Comparison of ENCODE assay signal across 1 cellular context in the genomic region with DNA sequence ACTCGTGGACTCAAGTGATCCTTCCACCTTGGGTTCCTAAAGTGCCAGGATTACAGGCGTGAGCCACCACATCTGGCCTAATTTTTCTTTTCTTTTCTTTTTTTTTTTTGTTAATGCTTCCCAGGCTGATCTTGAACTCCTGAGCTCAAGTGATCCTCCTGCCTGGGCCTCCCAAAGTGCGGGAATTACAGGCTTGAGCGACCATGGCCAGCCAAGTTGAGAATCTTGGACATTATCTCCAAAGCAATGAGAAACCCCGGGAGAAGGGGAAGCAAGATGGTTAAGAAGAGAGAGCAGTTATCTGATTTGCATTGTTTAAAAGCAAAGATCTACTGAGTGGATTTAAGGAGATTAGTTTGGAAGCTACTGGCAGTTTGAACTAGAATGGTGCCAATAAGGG.
TF ChIP-seq lines count a peak whose summit lies in the region.

No MANE protein-coding gene starts in this region.

TF ChIP-seq in GM23338, 12 proteins besides CTCF, POLR2A, EP300 and RAD21:
- no peak for TF ChIP-seq POLR2AphosphoS5 (IDR thresholded peaks at IDR 0.05; ENCODE audit: low read depth)
- no peak for TF ChIP-seq ZNF331 (CRISPR knock-in tag; IDR thresholded peaks at IDR 0.05; ENCODE audit: low read depth)
- TF ChIP-seq EZH2 (IDR thresholded peaks at IDR 0.05; ENCODE audit: low read depth, unreplicated experiment): no peak
- no peak for TF ChIP-seq JUNB (IDR thresholded peaks at IDR 0.05; ENCODE audit: unreplicated experiment)
- TF ChIP-seq, protein P1, sequence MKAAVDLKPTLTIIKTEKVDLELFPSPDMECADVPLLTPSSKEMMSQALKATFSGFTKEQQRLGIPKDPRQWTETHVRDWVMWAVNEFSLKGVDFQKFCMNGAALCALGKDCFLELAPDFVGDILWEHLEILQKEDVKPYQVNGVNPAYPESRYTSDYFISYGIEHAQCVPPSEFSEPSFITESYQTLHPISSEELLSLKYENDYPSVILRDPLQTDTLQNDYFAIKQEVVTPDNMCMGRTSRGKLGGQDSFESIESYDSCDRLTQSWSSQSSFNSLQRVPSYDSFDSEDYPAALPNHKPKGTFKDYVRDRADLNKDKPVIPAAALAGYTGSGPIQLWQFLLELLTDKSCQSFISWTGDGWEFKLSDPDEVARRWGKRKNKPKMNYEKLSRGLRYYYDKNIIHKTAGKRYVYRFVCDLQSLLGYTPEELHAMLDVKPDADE (IDR thresholded peaks at IDR 0.05): no peak
- no peak for TF ChIP-seq REST (IDR thresholded peaks at IDR 0.05; ENCODE audit: unreplicated experiment)
- TF ChIP-seq ZNF462 (CRISPR knock-in tag; IDR thresholded peaks at IDR 0.05): no peak
- TF ChIP-seq ZNF114 (CRISPR knock-in tag; IDR thresholded peaks at IDR 0.05): no peak
- TF ChIP-seq EZH2phosphoT487 (IDR thresholded peaks at IDR 0.05; ENCODE audit: unreplicated experiment): no peak
- TF ChIP-seq NANOG (IDR thresholded peaks at IDR 0.05; ENCODE audit: borderline replicate concordance): no peak
- TF ChIP-seq STAT1 (IDR thresholded peaks at IDR 0.05; ENCODE audit: unreplicated experiment): no peak
- no peak for TF ChIP-seq CREB1 (CRISPR knock-in tag; IDR thresholded peaks at IDR 0.05; ENCODE audit: low read depth)
TF ChIP-seq in GM23338: peak in this region for 0.
